In genomic region chr1:218403300-218403699, GRCh38 we compare ENCODE assay signal across 23 cellular contexts. TPM values are rescaled to one million over a fixed set of nuclear protein-coding genes. Genes with fewer than 3 reads are reported as not detected.
"Had no signal": no experiment of that assay in that cellular context is flagged by ENCODE, and none has a peak within 500 bp of the region (broad histone marks: within the 10 kb centered on the region; RNA-seq: fewer than 3 reads in every experiment).

No MANE protein-coding gene starts in this region.

- ATAC-seq: left lung; natural killer cell; stimulated activated naive CD8-positive, alpha-beta T cell treated with anti-CD3 and anti-CD28 coated beads, Interleukin-15, Interleukin-2, amounts not matched to agents 100 U/mL and 50 U/mL, for 24 hours; T-helper 17 cell had no signal

- H3K4me1 ChIP-seq: left lung, spleen had no signal

- H3K27ac ChIP-seq: epithelial cell of prostate, hepatocyte, left lung, spleen, thyroid gland had no signal

- H3K4me2 ChIP-seq: hepatocyte had no signal

- H3K9me3 Mint-ChIP-seq: activated CD4-positive, alpha-beta memory T cell treated with anti-CD3 and anti-CD28 coated beads for 36 hours; activated naive CD8-positive, alpha-beta T cell treated with anti-CD3 and anti-CD28 coated beads for 36 hours had no signal

- DNase-seq: activated CD4-positive, alpha-beta memory T cell treated with anti-CD3 and anti-CD28 coated beads for 36 hours; activated CD4-positive, alpha-beta T cell treated with anti-CD3 and anti-CD28 coated beads for 48 hours; activated CD4-positive, CD25-positive, alpha-beta regulatory T cell; activated naive CD4-positive, alpha-beta T cell treated with Interleukin-2 at 50 U/mL for 16 hours; activated naive CD8-positive, alpha-beta T cell treated with anti-CD3 and anti-CD28 coated beads for 36 hours; activated T-cell treated with anti-CD3 and anti-CD28 coated beads, Interleukin-2, amount 50 U/mL, for 48 hours; cerebellar nuclear complex; cortex of kidney; foreskin fibroblast; kidney glomerular epithelial cell; natural killer cell; posterior cingulate gyrus; retina; spleen; stimulated activated CD4-positive, alpha-beta T cell treated with anti-CD3 and anti-CD28 coated beads, Interleukin-4, amount 100 ng/mL, for 1 hour; stimulated activated naive CD8-positive, alpha-beta T cell treated with anti-CD3 and anti-CD28 coated beads, Interleukin-15, Interleukin-2, amounts not matched to agents 100 U/mL and 50 U/mL, for 24 hours; SW 1271; T-helper 17 cell; thyroid gland had no signal

- H3K27me3 ChIP-seq: hepatocyte, left lung, spleen, thyroid gland had no signal

- H3K4me3 ChIP-seq: hepatocyte, left lung, spleen, thyroid gland had no signal

- H3K9me3 ChIP-seq: left lung, spleen, thyroid gland had no signal

- H3K27ac Mint-ChIP-seq: activated CD4-positive, alpha-beta memory T cell treated with anti-CD3 and anti-CD28 coated beads for 36 hours; activated naive CD8-positive, alpha-beta T cell treated with anti-CD3 and anti-CD28 coated beads for 36 hours; mesothelial cell of epicardium; natural killer cell; T-helper 17 cell had no signal

- H3K36me3 Mint-ChIP-seq: activated CD4-positive, alpha-beta memory T cell treated with anti-CD3 and anti-CD28 coated beads for 36 hours; activated naive CD8-positive, alpha-beta T cell treated with anti-CD3 and anti-CD28 coated beads for 36 hours; natural killer cell had no signal

- H3K4me1 Mint-ChIP-seq: activated naive CD8-positive, alpha-beta T cell treated with anti-CD3 and anti-CD28 coated beads for 36 hours; natural killer cell; T-helper 17 cell had no signal

- H2AFZ ChIP-seq: hepatocyte had no signal

- H3K4me3 Mint-ChIP-seq: activated CD4-positive, alpha-beta memory T cell treated with anti-CD3 and anti-CD28 coated beads for 36 hours; activated naive CD8-positive, alpha-beta T cell treated with anti-CD3 and anti-CD28 coated beads for 36 hours; mesothelial cell of epicardium; natural killer cell; T-helper 17 cell had no signal

- H3K36me3 ChIP-seq: left lung, spleen, thyroid gland had no signal

- H3K27me3 Mint-ChIP-seq: activated CD4-positive, alpha-beta memory T cell treated with anti-CD3 and anti-CD28 coated beads for 36 hours; activated naive CD8-positive, alpha-beta T cell treated with anti-CD3 and anti-CD28 coated beads for 36 hours had no signal

RNA-seq across cellular contexts. Expression of gene TGFB2, which starts 58.2 kb away (rescaled TPM):
- total RNA-seq: activated CD4-positive, alpha-beta memory T cell treated with anti-CD3 and anti-CD28 coated beads for 36 hours had no signal
